19 cellular contexts compared by ENCODE assay signal in genomic region chr18:36088256-36088655, GRCh38. TPM values are rescaled to one million over a fixed set of nuclear protein-coding genes. Genes with fewer than 3 reads are reported as not detected.
DNase-seq lines count a peak whose midpoint lies in the region; ATAC-seq, FAIRE-seq and TF ChIP-seq lines count a peak whose summit lies in the region.
"Had no signal": no experiment of that assay in that cellular context is flagged by ENCODE, and none has a peak within 500 bp of the region (broad histone marks: within the 10 kb centered on the region; RNA-seq: fewer than 3 reads in every experiment).

No MANE protein-coding gene starts in this region.

- no peak overlapping the region for H3K27ac Mint-ChIP-seq in endodermal cell
- H3K27ac Mint-ChIP-seq: CD4-positive, alpha-beta memory T cell; HFFc6 had no signal

- no peak overlapping the region for H3K4me3 Mint-ChIP-seq in endodermal cell
- H3K4me3 Mint-ChIP-seq: CD4-positive, alpha-beta memory T cell; HFFc6 had no signal

- no peak overlapping the region for H3K9ac ChIP-seq in endodermal cell (ENCODE audit: extremely low read depth, low read length, poor library complexity, severe bottlenecking)

- FAIRE-seq in bronchial epithelial cell (lab: Jason Lieb, UNC) = no peak
- FAIRE-seq: GM12878, GM19239, H54 had no signal

- no peaks in the 10 kb centered on the region for H3K9me3 ChIP-seq in endodermal cell (ENCODE audit: control insufficient read depth, low read length)
- H3K9me3 ChIP-seq: HAP-1 had no signal

- no peaks in the 10 kb centered on the region for H3K36me3 Mint-ChIP-seq in endodermal cell (ENCODE audit: low read depth)
- H3K36me3 Mint-ChIP-seq: CD4-positive, alpha-beta memory T cell had no signal

- H3K36me3 ChIP-seq in bronchial epithelial cell (ENCODE audit: control insufficient read depth, insufficient read depth, low read length) (no peaks in the 10 kb centered on the region), endodermal cell (ENCODE audit: control insufficient read depth, insufficient read depth, low read length) (no peaks in the 10 kb centered on the region)
- H3K36me3 ChIP-seq: HAP-1 had no signal

- H3K9me3 Mint-ChIP-seq in endodermal cell = peaks cover 2% of the 10 kb centered on the region

- ATAC-seq in foreskin keratinocyte = peak; percentile 65
- ATAC-seq: GM12878 had no signal

- DNase-seq in ELR (ENCODE audit: low read depth) (peak; percentile 33), bronchial epithelial cell (ENCODE audit: low read depth) (peak; percentile 78), foreskin keratinocyte (peak in 1 of 2 donors; percentile 58), GM20000 (ENCODE audit: low spot score) (no peak), HuH-7 (ENCODE audit: low spot score) (no peak), endodermal cell (no peak)
- DNase-seq: C1 segment of cervical spinal cord; Calu3; CD4-positive, alpha-beta memory T cell; COR-L47; DMS153; DND-41; GDM1; GOT3; HFFc6 had no signal

- 97 to 100% methylated on average over 1 of the region's 2 CpGs for WGBS in endodermal cell (ENCODE audit: insufficient coverage in 1 of 2, insufficient read length in 1 of 2), 2 experiments

- no peaks in the 10 kb centered on the region for H3K27me3 Mint-ChIP-seq in endodermal cell (ENCODE audit: insufficient read depth)
- H3K27me3 Mint-ChIP-seq: CD4-positive, alpha-beta memory T cell had no signal

- no peak for TF ChIP-seq CTCF in bronchial epithelial cell (IDR thresholded peaks at IDR 0.05; ENCODE audit: insufficient read depth, low read length, severe bottlenecking)
- no peak for TF ChIP-seq CTCF in foreskin keratinocyte (conservative IDR thresholded peaks at IDR 0.05)
- TF ChIP-seq CTCF in GM20000 (IDR thresholded peaks at IDR 0.05; ENCODE audit: extremely low read depth, missing control alignments) = no peak
- no peak for TF ChIP-seq CTCF in endodermal cell (conservative IDR thresholded peaks at IDR 0.05)

- H3K4me1 ChIP-seq in foreskin keratinocyte = no peaks in the 10 kb centered on the region
- no peaks in the 10 kb centered on the region for H3K4me1 ChIP-seq in endodermal cell (ENCODE audit: control insufficient read depth, insufficient read depth, low read length)

- H3K4me3 ChIP-seq in bronchial epithelial cell (ENCODE audit: low read depth, low read length) (no peak overlapping the region), endodermal cell (ENCODE audit: low read length) (no peak overlapping the region)
- H3K4me3 ChIP-seq: GM12878, HAP-1 had no signal

- H3K27ac ChIP-seq in foreskin keratinocyte (no peak overlapping the region), endodermal cell (ENCODE audit: low read depth, low read length) (no peak overlapping the region)

- H3K27me3 ChIP-seq in bronchial epithelial cell (ENCODE audit: control insufficient read depth, insufficient read depth, low read length) = no peaks in the 10 kb centered on the region
- H3K27me3 ChIP-seq in foreskin keratinocyte = no peaks in the 10 kb centered on the region
- no peaks in the 10 kb centered on the region for H3K27me3 ChIP-seq in endodermal cell (ENCODE audit: control insufficient read depth, insufficient read depth, low read length, poor library complexity, severe bottlenecking)

- H3K4me1 Mint-ChIP-seq in endodermal cell = no peaks in the 10 kb centered on the region

RNA-seq across cellular contexts. Expression of gene RPRD1A, which starts 20.9 kb away (rescaled TPM):
- 77.1 and 82.6 TPM in 2 replicates for total RNA-seq in bronchial epithelial cell
- 53.6 and 57.1 TPM in 2 replicates for total RNA-seq in foreskin keratinocyte
- polyA plus RNA-seq in foreskin keratinocyte = 19.3 and 22.7 TPM in 2 replicates
- total RNA-seq in endodermal cell = 10 to 100 TPM; 90.5 to 97.7 TPM
- 83.4 TPM for polyA plus RNA-seq in endodermal cell (2013, experiment 1 of 2)
- polyA plus RNA-seq in endodermal cell (2013, experiment 2 of 2) = 76.9 TPM

RNA-seq across cellular contexts. Expression of gene SLC39A6, which starts 40.9 kb away (rescaled TPM):
- total RNA-seq in bronchial epithelial cell (152 and 218 TPM in 2 replicates), foreskin keratinocyte (81.4 and 83.3 TPM in 2 replicates), endodermal cell (10 to 100 TPM; 25.7 to 34.1 TPM)
- polyA plus RNA-seq in foreskin keratinocyte = 22.1 and 27.4 TPM in 2 replicates
- polyA plus RNA-seq in endodermal cell (2013, experiment 1 of 2) = 108 TPM
- 90.6 TPM for polyA plus RNA-seq in endodermal cell (2013, experiment 2 of 2)

RNA-seq across cellular contexts. Expression of gene ELP2, which starts 41.4 kb away (rescaled TPM):
- total RNA-seq in bronchial epithelial cell (72.9 and 89.4 TPM in 2 replicates), foreskin keratinocyte (51.2 and 54.2 TPM in 2 replicates), endodermal cell (100 to 1,000 TPM; 125 to 129 TPM)
- polyA plus RNA-seq in foreskin keratinocyte = 35.7 and 36.7 TPM in 2 replicates
- polyA plus RNA-seq in endodermal cell (2013, experiment 1 of 2) = 94.2 TPM
- 79.5 TPM for polyA plus RNA-seq in endodermal cell (2013, experiment 2 of 2)

Comparison
In these comparisons a context has a peak if more than half of its experiments do, and no peak if none do; other contexts are left out.
1. DNase-seq: peak in ELR (single experiment) and bronchial epithelial cell (single experiment); none in GM20000 (single experiment), HuH-7 (single experiment) and endodermal cell (single experiment).